1 cellular context compared by ENCODE assay signal in the genomic region with DNA sequence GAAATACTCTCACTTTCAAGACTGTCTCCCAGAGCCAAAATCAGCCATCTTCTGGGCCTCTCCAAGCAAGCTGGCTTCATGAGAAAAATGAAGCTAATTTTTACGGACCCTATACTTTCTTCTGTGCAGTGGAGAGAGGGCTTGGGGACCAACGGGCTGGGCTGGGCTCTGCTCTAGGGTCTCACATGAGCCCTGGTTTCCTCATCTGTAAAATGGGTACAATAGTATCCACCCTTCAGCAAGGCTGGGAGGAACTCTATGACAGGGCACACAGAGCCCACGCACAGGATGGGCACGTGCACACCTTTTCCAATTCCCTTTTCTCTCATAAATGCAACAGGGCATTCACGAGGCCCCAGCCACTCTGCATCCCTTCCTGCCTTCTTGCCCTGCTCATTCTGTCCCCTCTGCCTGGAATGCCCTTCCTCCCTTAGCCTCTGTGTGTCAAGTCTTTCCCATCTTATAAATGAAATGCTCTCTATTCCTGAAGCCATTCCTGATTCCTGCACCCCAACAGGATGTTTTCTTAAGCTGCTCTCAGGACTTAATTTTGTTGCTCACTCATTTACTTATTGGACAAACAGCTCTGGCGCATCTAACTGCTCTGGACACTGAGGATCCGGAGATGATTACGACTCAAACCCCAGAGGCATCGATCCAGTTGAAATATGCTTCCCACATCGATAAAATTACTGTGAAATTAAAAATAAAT.
TF ChIP-seq lines count a peak whose summit lies in the region.

No MANE protein-coding gene starts in this region.

TF ChIP-seq in IMR-90, 13 proteins besides CTCF, POLR2A, EP300 and RAD21:
- TF ChIP-seq CEBPB (IDR thresholded peaks at IDR 0.05; ENCODE audit: low read depth, low read length) (no peak), BHLHE40 (IDR thresholded peaks at IDR 0.05; ENCODE audit: low read depth, low read length) (no peak), NFE2L2 (IDR thresholded peaks at IDR 0.05; ENCODE audit: low read depth, low read length) (no peak), MAFK (IDR thresholded peaks at IDR 0.05; ENCODE audit: low read depth, low read length) (no peak), MAZ (IDR thresholded peaks at IDR 0.05; ENCODE audit: borderline replicate concordance, low read depth, low read length) (no peak), FOS (IDR thresholded peaks at IDR 0.05; ENCODE audit: low read depth, low read length) (no peak)
- TF ChIP-seq, protein P1, sequence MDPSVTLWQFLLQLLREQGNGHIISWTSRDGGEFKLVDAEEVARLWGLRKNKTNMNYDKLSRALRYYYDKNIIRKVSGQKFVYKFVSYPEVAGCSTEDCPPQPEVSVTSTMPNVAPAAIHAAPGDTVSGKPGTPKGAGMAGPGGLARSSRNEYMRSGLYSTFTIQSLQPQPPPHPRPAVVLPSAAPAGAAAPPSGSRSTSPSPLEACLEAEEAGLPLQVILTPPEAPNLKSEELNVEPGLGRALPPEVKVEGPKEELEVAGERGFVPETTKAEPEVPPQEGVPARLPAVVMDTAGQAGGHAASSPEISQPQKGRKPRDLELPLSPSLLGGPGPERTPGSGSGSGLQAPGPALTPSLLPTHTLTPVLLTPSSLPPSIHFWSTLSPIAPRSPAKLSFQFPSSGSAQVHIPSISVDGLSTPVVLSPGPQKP (IDR thresholded peaks at IDR 0.05; ENCODE audit: borderline replicate concordance, low read depth, low read length) = no peak
- TF ChIP-seq, protein P2, sequence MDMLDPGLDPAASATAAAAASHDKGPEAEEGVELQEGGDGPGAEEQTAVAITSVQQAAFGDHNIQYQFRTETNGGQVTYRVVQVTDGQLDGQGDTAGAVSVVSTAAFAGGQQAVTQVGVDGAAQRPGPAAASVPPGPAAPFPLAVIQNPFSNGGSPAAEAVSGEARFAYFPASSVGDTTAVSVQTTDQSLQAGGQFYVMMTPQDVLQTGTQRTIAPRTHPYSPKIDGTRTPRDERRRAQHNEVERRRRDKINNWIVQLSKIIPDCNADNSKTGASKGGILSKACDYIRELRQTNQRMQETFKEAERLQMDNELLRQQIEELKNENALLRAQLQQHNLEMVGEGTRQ (IDR thresholded peaks at IDR 0.05; ENCODE audit: low read depth, low read length) = no peak
